Comparison of ENCODE assay signal across 12 cellular contexts in genomic region chr1:205440121-205440475, GRCh38. TPM values are rescaled to one million over a fixed set of nuclear protein-coding genes. Genes with fewer than 3 reads are reported as not detected.
DNase-seq lines count a peak whose midpoint lies in the region; ATAC-seq and TF ChIP-seq lines count a peak whose summit lies in the region.
"Had no signal": no experiment of that assay in that cellular context is flagged by ENCODE, and none has a peak within 500 bp of the region (broad histone marks: within the 10 kb centered on the region; RNA-seq: fewer than 3 reads in every experiment).

No MANE protein-coding gene starts in this region.

- no peaks in the 10 kb centered on the region for H3K36me3 ChIP-seq in KMS-11 (ENCODE audit: insufficient read depth)
- H3K36me3 ChIP-seq in neural progenitor cell: no peaks in the 10 kb centered on the region
- peaks cover 0 to 6% of the 10 kb centered on the region in 2 experiments for H3K36me3 ChIP-seq in trophoblast cell (ENCODE audit: control insufficient read depth in 1 of 2, insufficient read depth in 2 of 2, low read length in 2 of 2)

- H3K27ac Mint-ChIP-seq in Calu3 (ENCODE audit: unreplicated experiment): peak overlapping the region; percentile 93
- H3K27ac Mint-ChIP-seq in brain: peak overlapping the region; percentile 45 to 96 (median 94)
- peak overlapping the region; percentile 40 for H3K27ac Mint-ChIP-seq in neural progenitor cell

- no peak for ATAC-seq in GM21723 (IDR thresholded peaks at IDR 0.05; ENCODE audit: unreplicated experiment)

- H3K18ac ChIP-seq in trophoblast cell (ENCODE audit: low read length): no peak overlapping the region

- TF ChIP-seq CTCF in Calu3 (IDR thresholded peaks at IDR 0.05; ENCODE audit: unreplicated experiment) (no peak), KMS-11 (conservative IDR thresholded peaks at IDR 0.05; ENCODE audit: low read depth, low read length) (no peak), brain (conservative IDR thresholded peaks at IDR 0.05) (no peak), neural progenitor cell (IDR thresholded peaks at IDR 0.05) (no peak)

- H3K4me2 ChIP-seq in KMS-11 (peak overlapping the region; percentile 89), neural progenitor cell (peak overlapping the region; percentile 71), trophoblast cell (ENCODE audit: low read length) (no peak overlapping the region)

- H3K9me3 Mint-ChIP-seq in Calu3 (ENCODE audit: low read depth, unreplicated experiment) (no peaks in the 10 kb centered on the region), brain (peaks cover 0 to 2% (median 0%) of the 10 kb centered on the region in 5 experiments), neural progenitor cell (no peaks in the 10 kb centered on the region)

- peaks cover 2% of the 10 kb centered on the region for H3K79me1 ChIP-seq in trophoblast cell (ENCODE audit: low read length)

- H2AFZ ChIP-seq in KMS-11 (ENCODE audit: low read depth): peak overlapping the region; percentile 80
- H2AFZ ChIP-seq in neural progenitor cell (replicated peaks): no peak overlapping the region
- H2AFZ ChIP-seq in trophoblast cell (ENCODE audit: insufficient read depth, low read length, poor library complexity): no peak overlapping the region

- no peak overlapping the region for H4K91ac ChIP-seq in trophoblast cell (ENCODE audit: low read depth, low read length)

- H3K79me2 ChIP-seq in KMS-11 (ENCODE audit: insufficient read depth, low read depth): no peaks in the 10 kb centered on the region
- H3K79me2 ChIP-seq in neural progenitor cell (ENCODE audit: low read depth): no peaks in the 10 kb centered on the region
- H3K79me2 ChIP-seq in trophoblast cell (ENCODE audit: control insufficient read depth, insufficient read depth, low read length, poor library complexity): no peaks in the 10 kb centered on the region

- H3K4me3 Mint-ChIP-seq in Calu3 (ENCODE audit: low read depth, unreplicated experiment) (peak overlapping the region; percentile 7), brain (no peak overlapping the region), neural progenitor cell (peak overlapping the region; percentile 76)

- H3K4me1 ChIP-seq in KMS-11 (ENCODE audit: low read depth, poor library complexity, severe bottlenecking): peaks cover 56% of the 10 kb centered on the region
- H3K4me1 ChIP-seq in neural progenitor cell: peaks cover 70% of the 10 kb centered on the region
- H3K4me1 ChIP-seq in trophoblast cell (ENCODE audit: control insufficient read depth in 1 of 2, insufficient read depth in 2 of 2, low read length in 2 of 2): peaks cover 26 to 27% of the 10 kb centered on the region in 2 experiments

- peaks cover 6% of the 10 kb centered on the region; the same call in 1 of the 2 replicates for H3K27me3 ChIP-seq in KMS-11 (ENCODE audit: insufficient read depth, low read depth)
- peaks cover 19% of the 10 kb centered on the region for H3K27me3 ChIP-seq in neural progenitor cell
- H3K27me3 ChIP-seq in trophoblast cell (ENCODE audit: insufficient read depth, low read length): no peaks in the 10 kb centered on the region

- H2BK120ac ChIP-seq in trophoblast cell (ENCODE audit: insufficient read depth, low read length, poor library complexity): no peak overlapping the region

- no peak overlapping the region for H3K4ac ChIP-seq in trophoblast cell (ENCODE audit: low read depth, low read length)

- peak overlapping the region; percentile 59 for H3K27ac ChIP-seq in KMS-11
- H3K27ac ChIP-seq in neural progenitor cell: no peak overlapping the region
- no peak overlapping the region for H3K27ac ChIP-seq in trophoblast cell (ENCODE audit: low read depth, low read length)

- H3K23ac ChIP-seq in trophoblast cell (ENCODE audit: low read length): no peak overlapping the region

- no peak overlapping the region for H2BK12ac ChIP-seq in trophoblast cell (ENCODE audit: low read length)

- CTCF ChIA-PET in Calu3 (lab: Charles Lee): interaction anchor here (0.6 to 3.4 kb wide), 7 partner anchors 9 to 97 kb away, joined by 3 to 62 read pairs (median 18); partner anchors contain the start of gene BLACAT1

- H3K4me3 ChIP-seq in KMS-11 (IDR thresholded peaks at IDR 0.05; ENCODE audit: insufficient read depth, low read depth, low read length): peak overlapping the region; percentile 74
- no peak overlapping the region for H3K4me3 ChIP-seq in neural progenitor cell
- no peak overlapping the region for H3K4me3 ChIP-seq in trophoblast cell (ENCODE audit: low read depth, low read length)

- H3K36me3 Mint-ChIP-seq in Calu3 (ENCODE audit: insufficient read depth, unreplicated experiment) (peaks cover 79% of the 10 kb centered on the region), brain (no peaks in the 10 kb centered on the region), neural progenitor cell (peaks cover 24% of the 10 kb centered on the region)

- no peaks in the 10 kb centered on the region for H4K20me1 ChIP-seq in KMS-11 (ENCODE audit: insufficient read depth)
- peaks cover 94% of the 10 kb centered on the region for H4K20me1 ChIP-seq in neural progenitor cell (ENCODE audit: low read depth)

- H2AK5ac ChIP-seq in trophoblast cell (ENCODE audit: low read length): no peak overlapping the region

- H3F3A ChIP-seq in neural progenitor cell (ENCODE audit: low read depth): peaks cover 56% of the 10 kb centered on the region

- no peak for DNase-seq in Calu3
- no peak for DNase-seq in neural progenitor cell (ENCODE audit: low spot score)
- DNase-seq in trophoblast cell: no peak
- DNase-seq in NCI-H226: no peak
- DNase-seq: GOT3; NCI-H1694 treated with DMSO at 0.1 percent for 48 hours; stimulated activated CD4-positive, alpha-beta T cell treated with anti-CD3 and anti-CD28 coated beads, Interleukin-2, amount 100 ng/mL, for 48 hours had no signal

- no TSS peak for BruUV-seq in Calu3 (replicated peaks; lab: Mats Ljungman, UMichigan)

- H3K27me3 Mint-ChIP-seq in Calu3 (ENCODE audit: unreplicated experiment) (no peaks in the 10 kb centered on the region), brain (peaks cover 5% of the 10 kb centered on the region), neural progenitor cell (ENCODE audit: insufficient read depth, low read depth) (peaks cover 18% of the 10 kb centered on the region)

- H3K9me3 ChIP-seq in neural progenitor cell (ENCODE audit: low read depth) (no peaks in the 10 kb centered on the region), trophoblast cell (ENCODE audit: insufficient read depth, low read depth, low read length) (no peaks in the 10 kb centered on the region)

- no peak overlapping the region for H3K14ac ChIP-seq in trophoblast cell (ENCODE audit: low read length)

- no CpG with 5 or more reads among the region's 5 CpGs for WGBS in trophoblast cell (ENCODE audit: extremely low coverage, insufficient coverage, insufficient read length)

- H4K8ac ChIP-seq in trophoblast cell (ENCODE audit: low read depth, low read length): no peak overlapping the region

- peaks cover 63% of the 10 kb centered on the region for H3K4me1 Mint-ChIP-seq in Calu3 (ENCODE audit: low read depth, unreplicated experiment)
- H3K4me1 Mint-ChIP-seq in brain: peaks cover 100% of the 10 kb centered on the region
- H3K4me1 Mint-ChIP-seq in neural progenitor cell: peaks cover 95% of the 10 kb centered on the region

- intact Hi-C loops in Calu3 (cut with micrococcal nuclease; ENCODE audit: unreplicated experiment): no loop called here

- H3K9ac ChIP-seq in KMS-11 (peak overlapping the region; percentile 40; the same call in 1 of the 2 replicates), neural progenitor cell (no peak overlapping the region), trophoblast cell (ENCODE audit: low read length) (no peak overlapping the region)

- H4K12ac ChIP-seq in trophoblast cell (ENCODE audit: low read depth, low read length): no peak overlapping the region

- H2BK5ac ChIP-seq in trophoblast cell (ENCODE audit: low read depth, low read length, poor library complexity): no peak overlapping the region

RNA-seq across cellular contexts. Expression of gene BLACAT1, which starts 15.7 kb away (rescaled TPM):
- total RNA-seq in Calu3 (2022): 14.2 TPM in 2 replicates
- 0.10 TPM for polyA plus RNA-seq in brain (ENCODE audit: insufficient read depth, low read depth, low replicate concordance)
- total RNA-seq in neural progenitor cell (ENCODE audit: low replicate concordance): 13.9 and 25.7 TPM in 2 replicates
- 2.8 TPM in 2 replicates for polyA plus RNA-seq in trophoblast cell (2013)
- total RNA-seq: subcutaneous adipose tissue had no signal

RNA-seq across cellular contexts. Expression of gene LEMD1, which starts 18.2 kb away (rescaled TPM):
- total RNA-seq in Calu3 (2022): 15.3 and 17.2 TPM in 2 replicates
- not detected for polyA plus RNA-seq in brain (ENCODE audit: insufficient read depth, low read depth, low replicate concordance)
- 15.0 and 79.0 TPM in 2 replicates for total RNA-seq in neural progenitor cell (ENCODE audit: low replicate concordance)
- 6.4 and 6.5 TPM in 2 replicates for polyA plus RNA-seq in trophoblast cell (2013)
- total RNA-seq: left lobe of liver, subcutaneous adipose tissue had no signal

Comparison
In these comparisons a context has a peak if more than half of its experiments do, and no peak if none do; other contexts are left out.
1. H3K27ac Mint-ChIP-seq: peak in every context shown above with its lines; median percentile 94 in brain; 93 in Calu3; 40 in neural progenitor cell.
2. H3K4me3 Mint-ChIP-seq: peak in Calu3 (single experiment) and neural progenitor cell (single experiment); none in brain (0 of 5).